In the genomic region with DNA sequence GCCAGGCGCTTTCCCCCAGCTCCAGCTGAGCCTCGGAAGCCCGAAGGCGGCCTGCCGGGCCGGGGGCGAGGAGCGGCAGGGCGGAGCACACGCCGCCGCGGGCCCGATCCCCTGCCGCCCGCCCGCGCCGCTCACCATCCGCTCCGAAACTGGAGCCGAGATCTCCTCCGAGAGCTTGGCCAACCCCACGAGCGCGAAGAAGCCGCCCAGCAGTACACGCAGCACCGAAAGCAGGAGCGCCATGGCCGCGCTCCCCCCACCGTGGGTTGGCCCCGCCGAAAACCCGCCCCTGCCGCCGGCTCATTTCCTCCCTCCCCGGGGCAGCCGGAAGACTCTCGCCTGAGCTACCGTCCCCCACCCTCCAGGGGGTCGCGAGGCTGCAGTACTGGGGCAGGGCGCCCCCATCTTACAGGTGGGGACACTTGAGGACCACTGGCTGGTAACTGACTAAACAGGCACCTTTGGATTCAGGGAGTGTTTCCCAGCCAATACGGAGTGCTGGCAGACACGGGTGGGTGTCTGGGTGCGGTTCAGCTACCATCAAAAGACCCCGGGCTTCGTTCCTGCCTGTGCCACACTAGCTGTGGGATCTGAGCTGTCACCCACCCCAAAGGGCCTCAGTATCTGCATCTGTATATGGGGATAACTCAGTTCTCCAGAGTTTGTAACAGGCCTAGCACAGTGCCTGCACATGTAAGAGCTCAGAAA, we compare ENCODE assay signal across 8 cellular contexts. TPM values are rescaled to one million over a fixed set of nuclear protein-coding genes. Genes with fewer than 3 reads are reported as not detected.
DNase-seq lines count a peak whose midpoint lies in the region; ATAC-seq and TF ChIP-seq lines count a peak whose summit lies in the region.

A gene (minus strand): TSS at position 285 of the 708 bp plus-strand sequence. CDS start 42 bp downstream, at position 243.

- DNase-seq in COR-L47 (lab: John Stamatoyannopoulos, UW) = peak; percentile 52
- DNase-seq in HL-60 (ENCODE audit: low read depth in 1 of 2, low spot score in 1 of 2) = peak; percentile 11 to 62
- peak; percentile 47 for DNase-seq in SK-N-DZ (ENCODE audit: low spot score)
- peak; percentile 57 for DNase-seq in glutamatergic neuron
- peak; percentile 88 for DNase-seq in osteocyte (ENCODE audit: extremely low spot score, unreplicated experiment)
- no peak for DNase-seq in thoracic aorta (ENCODE audit: low spot score)

- H3K27ac Mint-ChIP-seq in activated naive CD4-positive, alpha-beta T cell treated with anti-CD3 and anti-CD28 coated beads, Interleukin-2, amount 50 U/mL, for 24 hours = peak within 1 kb of the TSS; percentile 97
- peak within 1 kb of the TSS; percentile 90 for H3K27ac Mint-ChIP-seq in glutamatergic neuron (ENCODE audit: unreplicated experiment)
- H3K27ac Mint-ChIP-seq in osteocyte (ENCODE audit: unreplicated experiment) = peak within 1 kb of the TSS; percentile 94

- H3K27me3 Mint-ChIP-seq in activated naive CD4-positive, alpha-beta T cell treated with anti-CD3 and anti-CD28 coated beads, Interleukin-2, amount 50 U/mL, for 24 hours = no peaks in the 10 kb centered on the region
- H3K27me3 Mint-ChIP-seq in glutamatergic neuron (ENCODE audit: unreplicated experiment) = peaks cover 5% of the 10 kb centered on the region
- H3K27me3 Mint-ChIP-seq in osteocyte (ENCODE audit: unreplicated experiment) = no peaks in the 10 kb centered on the region

- H3K4me1 Mint-ChIP-seq in activated naive CD4-positive, alpha-beta T cell treated with anti-CD3 and anti-CD28 coated beads, Interleukin-2, amount 50 U/mL, for 24 hours = peaks cover 54% of the 10 kb centered on the region
- H3K4me1 Mint-ChIP-seq in glutamatergic neuron (ENCODE audit: low read depth, unreplicated experiment) = peaks cover 17% of the 10 kb centered on the region
- H3K4me1 Mint-ChIP-seq in osteocyte (ENCODE audit: unreplicated experiment) = peaks cover 21% of the 10 kb centered on the region

- H3K27ac ChIP-seq in HL-60 (replicated peaks) (peak within 1 kb of the TSS; percentile 75), thoracic aorta (peak within 1 kb of the TSS; percentile 87 to 97)

- H3K36me3 Mint-ChIP-seq in activated naive CD4-positive, alpha-beta T cell treated with anti-CD3 and anti-CD28 coated beads, Interleukin-2, amount 50 U/mL, for 24 hours = peaks cover 6% of the 10 kb centered on the region
- H3K36me3 Mint-ChIP-seq in glutamatergic neuron (ENCODE audit: unreplicated experiment) (no peaks in the 10 kb centered on the region), osteocyte (ENCODE audit: unreplicated experiment) (peaks cover 16% of the 10 kb centered on the region)

- H3K4me3 Mint-ChIP-seq in activated naive CD4-positive, alpha-beta T cell treated with anti-CD3 and anti-CD28 coated beads, Interleukin-2, amount 50 U/mL, for 24 hours = peak within 1 kb of the TSS; percentile 98
- peak within 1 kb of the TSS; percentile 92 for H3K4me3 Mint-ChIP-seq in glutamatergic neuron (ENCODE audit: unreplicated experiment)
- peak within 1 kb of the TSS; percentile 94 for H3K4me3 Mint-ChIP-seq in osteocyte (ENCODE audit: unreplicated experiment)

- H3K36me3 ChIP-seq in thoracic aorta = peaks cover 6% of the 10 kb centered on the region

- H3K9me3 Mint-ChIP-seq in activated naive CD4-positive, alpha-beta T cell treated with anti-CD3 and anti-CD28 coated beads, Interleukin-2, amount 50 U/mL, for 24 hours = no peaks in the 10 kb centered on the region
- H3K9me3 Mint-ChIP-seq in glutamatergic neuron (ENCODE audit: unreplicated experiment) (peaks cover 8% of the 10 kb centered on the region), osteocyte (ENCODE audit: unreplicated experiment) (no peaks in the 10 kb centered on the region)

- H3K4me1 ChIP-seq in thoracic aorta (ENCODE audit: control insufficient read depth in 1 of 2, low read depth in 2 of 2) = peaks cover 18 to 28% of the 10 kb centered on the region in 2 donors

- TF ChIP-seq CTCF in HL-60 (IDR thresholded peaks at IDR 0.05; ENCODE audit: insufficient read depth, low read length) = no peak
- no peak for TF ChIP-seq CTCF in glutamatergic neuron (IDR thresholded peaks at IDR 0.05; ENCODE audit: partially characterized antibody, unreplicated experiment)
- TF ChIP-seq CTCF in osteocyte (IDR thresholded peaks at IDR 0.05) = no peak
- TF ChIP-seq CTCF in thoracic aorta (IDR thresholded peaks at IDR 0.05) = peak; percentile 29

- no peaks in the 10 kb centered on the region for H3K9me3 ChIP-seq in thoracic aorta

- peak; percentile 66 for ATAC-seq in GM19452 (IDR thresholded peaks at IDR 0.05; ENCODE audit: unreplicated experiment)
- peak; percentile 80 for ATAC-seq in thoracic aorta (ENCODE audit: insufficient number of reproducible peaks, low FRiP score, low read depth)

- H3K4me3 ChIP-seq in HL-60 (replicated peaks; ENCODE audit: insufficient read depth, low read length) (peak within 1 kb of the TSS; percentile 66), thoracic aorta (peak within 1 kb of the TSS; percentile 87)

- no peaks in the 10 kb centered on the region for H3K27me3 ChIP-seq in HL-60 (ENCODE audit: insufficient read depth, poor library complexity, severe bottlenecking)
- H3K27me3 ChIP-seq in thoracic aorta (replicated peaks; ENCODE audit: insufficient read depth) = no peaks in the 10 kb centered on the region

RNA-seq across cellular contexts. Expression of the gene that starts here (rescaled TPM):
- 12.8 and 13.5 TPM in 2 replicates for polyA plus RNA-seq in SK-N-DZ (2014; cell fraction: cytosol; rRNA removed)
- 12.0 and 12.2 TPM in 2 replicates for polyA plus RNA-seq in SK-N-DZ (2014; cell fraction: nucleus; rRNA removed)
- total RNA-seq in glutamatergic neuron (ENCODE audit: unreplicated experiment) = not detected
- 20.5 and 22.8 TPM in 2 replicates for total RNA-seq in osteocyte
- total RNA-seq in thoracic aorta = 10 to 100 TPM; 44.5 to 47.3 TPM

Comparison
In these comparisons a context has a peak if more than half of its experiments do, and no peak if none do; other contexts are left out.
1. RNA of the gene that starts here (total RNA-seq): 44.5 to 47.3 TPM in thoracic aorta and 20.5 to 22.8 TPM in osteocyte; not detected in glutamatergic neuron (single experiment); every median in the first group is over 10 times any median in the second.
2. Peak in DNase-seq in glutamatergic neuron; RNA of the gene not detected or under 1 TPM.
3. Peak in every context shown above with its lines, with median percentiles within 50 percentile points of each other: H3K27ac Mint-ChIP-seq and H3K4me3 Mint-ChIP-seq.